Comparison of ENCODE assay signal across 8 cellular contexts in the genomic region with DNA sequence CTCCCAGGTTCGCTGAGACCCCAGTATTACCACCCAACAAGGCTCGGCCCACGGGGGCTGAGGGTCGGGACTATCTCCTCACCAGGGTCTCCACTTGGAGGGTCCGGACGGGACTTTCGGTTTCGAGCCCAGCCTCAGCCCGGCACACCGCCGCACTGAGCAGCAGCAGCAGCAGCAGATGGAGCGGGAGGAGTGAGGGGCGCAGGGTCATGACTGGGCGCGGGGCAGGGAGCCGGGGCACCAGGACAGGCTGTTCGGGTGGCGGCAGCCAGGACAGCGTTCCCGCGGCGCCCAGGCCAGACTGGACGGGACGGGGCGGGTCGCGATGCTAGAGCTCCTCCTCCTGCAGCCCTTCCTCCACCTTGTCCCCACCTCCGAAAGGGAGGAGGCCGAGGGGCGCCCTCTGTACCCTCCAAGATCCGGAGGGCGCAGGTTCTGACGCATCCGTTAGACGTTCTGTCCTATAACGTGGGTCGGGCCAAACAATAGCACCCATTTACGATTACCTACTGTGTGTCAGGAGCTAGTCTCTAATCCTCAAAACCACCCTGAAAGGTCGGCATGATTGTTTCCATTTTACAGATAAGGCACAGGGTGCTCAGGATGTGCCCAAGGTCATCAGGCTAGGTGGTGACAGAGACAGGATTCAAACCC. TPM values are rescaled to one million over a fixed set of nuclear protein-coding genes. Genes with fewer than 3 reads are reported as not detected.
DNase-seq lines count a peak whose midpoint lies in the region; ATAC-seq and TF ChIP-seq lines count a peak whose summit lies in the region.

A gene (minus strand): TSS at position 275 of the 654 bp plus-strand sequence. CDS start 64 bp downstream, at position 211.

- H3K36me3 ChIP-seq in left lung, result peaks cover 0 to 54% of the 10 kb centered on the region in 2 donors

- H3K9me3 Mint-ChIP-seq in chondrocyte (ENCODE audit: low read depth), result no peaks in the 10 kb centered on the region

- H3K4me1 Mint-ChIP-seq in chondrocyte (ENCODE audit: low read depth), result peaks cover 4% of the 10 kb centered on the region

- ATAC-seq in HG03460 (IDR thresholded peaks at IDR 0.05; ENCODE audit: unreplicated experiment) (peak; percentile 69), left lung (peak; percentile 97)
- peak; percentile 89 to 91 for ATAC-seq in activated CD4-positive, CD25-positive, alpha-beta regulatory T cell treated with anti-CD3 and anti-CD28 coated beads, Interleukin-2, amount 50 U/mL, for 24 hours

- in situ Hi-C loops in ACHN (cut with HindIII; ENCODE audit: low pct_ligation_motif_present, low pct_unique_long_range_greater_than_20kb, low sequenced_read_pairs), result no loop called here

- peak within 1 kb of the TSS; percentile 26 to 57 for H3K27ac ChIP-seq in left lung

- DNase-seq in ACHN (peak; percentile 72), GM19238 (ENCODE audit: insufficient read length, low spot score) (peak; percentile 71), chondrocyte (ENCODE audit: low spot score) (peak; percentile 93), left lung (peak; percentile 66 to 91), DMS114 treated with DMSO at 0.1 percent for 48 hours (lab: John Stamatoyannopoulos, UW; ENCODE audit: unreplicated experiment) (no peak)
- peak; percentile 58 for DNase-seq in stimulated activated CD4-positive, alpha-beta T cell treated with anti-CD3 and anti-CD28 coated beads, Interleukin-4, amount 100 ng/mL, for 48 hours (ENCODE audit: low read depth in 2 of 2)

- H3K4me3 Mint-ChIP-seq in chondrocyte (ENCODE audit: unreplicated experiment), result peak within 1 kb of the TSS; percentile 78

- H3K4me3 ChIP-seq in left lung, result peak within 1 kb of the TSS; percentile 70 to 77

- no peaks in the 10 kb centered on the region for H3K9me3 ChIP-seq in left lung

- H3K27me3 Mint-ChIP-seq in chondrocyte (ENCODE audit: low read depth), result no peaks in the 10 kb centered on the region

- peaks cover 23% of the 10 kb centered on the region for H3K36me3 Mint-ChIP-seq in chondrocyte (ENCODE audit: low read depth)

- intact Hi-C loops in left lung (cut with DNase I), result no loop called here

- H3K4me1 ChIP-seq in left lung, result peaks cover 4 to 21% of the 10 kb centered on the region in 2 donors

- peak within 1 kb of the TSS; percentile 51 for H3K27ac Mint-ChIP-seq in chondrocyte (ENCODE audit: unreplicated experiment)

- TF ChIP-seq CTCF in chondrocyte (IDR thresholded peaks at IDR 0.05), result no peak
- TF ChIP-seq CTCF in left lung (IDR thresholded peaks at IDR 0.05), result no peak

- H3K27me3 ChIP-seq in left lung, result no peaks in the 10 kb centered on the region

RNA-seq across cellular contexts. Expression of the gene that starts here (rescaled TPM):
- total RNA-seq in chondrocyte, result 23.5 to 30.7 TPM (median 24.0 TPM) in 3 replicates
- 10 to 100 TPM; 51.6 to 87.4 TPM for total RNA-seq in left lung
